17 cellular contexts compared by ENCODE assay signal in genomic region chr11:133476570-133477262, GRCh38. TPM values are rescaled to one million over a fixed set of nuclear protein-coding genes. Genes with fewer than 3 reads are reported as not detected.
DNase-seq lines count a peak whose midpoint lies in the region; ATAC-seq, FAIRE-seq and TF ChIP-seq lines count a peak whose summit lies in the region.
"Had no signal": no experiment of that assay in that cellular context is flagged by ENCODE, and none has a peak within 500 bp of the region (broad histone marks: within the 10 kb centered on the region; RNA-seq: fewer than 3 reads in every experiment).

No MANE protein-coding gene starts in this region.

- no peak overlapping the region for H3K27ac Mint-ChIP-seq in GM23338
- H3K27ac Mint-ChIP-seq: CD4-positive, CD25-positive, alpha-beta regulatory T cell had no signal

- TF ChIP-seq CTCF in D721Med (IDR thresholded peaks at IDR 0.05; ENCODE audit: insufficient read depth, missing control alignments) (peak; percentile 3), GM23338 (conservative IDR thresholded peaks at IDR 0.05; ENCODE audit: low read depth in 2 of 2) (peak; percentile 41 to 63), bronchial epithelial cell (IDR thresholded peaks at IDR 0.05; ENCODE audit: insufficient read depth, low read length, severe bottlenecking) (no peak), ovary (IDR thresholded peaks at IDR 0.05) (no peak)

- no peak overlapping the region for H3K27ac ChIP-seq in GM23338 (ENCODE audit: low read depth)
- H3K27ac ChIP-seq in ovary = no peak overlapping the region
- H3K27ac ChIP-seq: PC-9 had no signal

- H2AFZ ChIP-seq in GM23338 = no peak overlapping the region
- H2AFZ ChIP-seq: PC-9 had no signal

- intact Hi-C loops in ovary (cut with DNase I) = no loop called here

- H3K36me3 Mint-ChIP-seq in GM23338 (ENCODE audit: low read depth) = 0 out of 3 replicates have a peak, but pooled peaks cover 3% of the 10 kb centered on the region
- H3K36me3 Mint-ChIP-seq: CD4-positive, CD25-positive, alpha-beta regulatory T cell had no signal

- H3K4me3 Mint-ChIP-seq in GM23338 = no peak overlapping the region
- H3K4me3 Mint-ChIP-seq: CD4-positive, CD25-positive, alpha-beta regulatory T cell had no signal

- TF ChIP-seq POLR2A in ovary (IDR thresholded peaks at IDR 0.05) = no peak

- no peaks in the 10 kb centered on the region; the same call in 1 of the 2 replicates for H4K20me1 ChIP-seq in GM23338 (replicated peaks; ENCODE audit: insufficient read depth)

- no peak for TF ChIP-seq EP300 in ovary (IDR thresholded peaks at IDR 0.05)

- H3K4me1 Mint-ChIP-seq in GM23338 = peaks cover 24% of the 10 kb centered on the region
- H3K4me1 Mint-ChIP-seq: CD4-positive, CD25-positive, alpha-beta regulatory T cell had no signal

- 51 to 56% (median 55%) methylated on average over 11 of the region's 11 CpGs for WGBS in ovary, 3 donors

- no peaks in the 10 kb centered on the region; the same call in 1 of the 2 replicates for H3K79me2 ChIP-seq in GM23338 (replicated peaks; ENCODE audit: insufficient read depth)

- H3K9me3 ChIP-seq in ovary = no peaks in the 10 kb centered on the region
- H3K9me3 ChIP-seq: HAP-1 had no signal

- H3K27me3 Mint-ChIP-seq in GM23338 (ENCODE audit: insufficient read depth, low read depth, poor library complexity) = peaks cover 1% of the 10 kb centered on the region
- H3K27me3 Mint-ChIP-seq: CD4-positive, CD25-positive, alpha-beta regulatory T cell had no signal

- H3K27me3 ChIP-seq in GM23338 (ENCODE audit: insufficient read depth) = no peaks in the 10 kb centered on the region
- H3K27me3 ChIP-seq in bronchial epithelial cell (ENCODE audit: control insufficient read depth, insufficient read depth, low read length) = no peaks in the 10 kb centered on the region
- H3K27me3 ChIP-seq in ovary = no peaks in the 10 kb centered on the region

- H3K9me3 Mint-ChIP-seq in GM23338 = no peaks in the 10 kb centered on the region

- no peak for DNase-seq in D721Med (ENCODE audit: insufficient read length, low spot score)
- DNase-seq in GM23338 (ENCODE audit: low spot score) = peak; percentile 53
- DNase-seq in bronchial epithelial cell (ENCODE audit: low read depth) = peak; percentile 70
- peak; percentile 25 for DNase-seq in iPS-NIHi11 (ENCODE audit: low spot score)
- DNase-seq in ovary = no peak
- DNase-seq in RCC 7860 (ENCODE audit: low spot score) = no peak
- DNase-seq in activated CD4-positive, alpha-beta T cell treated with anti-CD3 and anti-CD28 coated beads, Interleukin-2, amount 50 U/mL, for 4 hours = no peak
- DNase-seq: Calu3; CD4-positive, CD25-positive, alpha-beta regulatory T cell; DND-41; GF-D8; Karpas-422; NCI-H1417 treated with DMSO at 0.1 percent for 48 hours; NCI-H2081 treated with DMSO at 0.1 percent for 48 hours; PC-9 had no signal

- H3K4me1 ChIP-seq in GM23338 (ENCODE audit: insufficient read depth) = 0 out of 2 replicates have a peak, but pooled peaks cover 3% of the 10 kb centered on the region
- H3K4me1 ChIP-seq in ovary (ENCODE audit: insufficient read depth) = no peaks in the 10 kb centered on the region
- H3K4me1 ChIP-seq: HAP-1 had no signal

- H3F3A ChIP-seq in GM23338 (replicated peaks; ENCODE audit: low read depth) = no peaks in the 10 kb centered on the region

- H3K36me3 ChIP-seq in GM23338 (ENCODE audit: insufficient read depth) (no peaks in the 10 kb centered on the region), bronchial epithelial cell (ENCODE audit: control insufficient read depth, insufficient read depth, low read length) (no peaks in the 10 kb centered on the region), ovary (no peaks in the 10 kb centered on the region)
- H3K36me3 ChIP-seq: HAP-1 had no signal

- FAIRE-seq in D721Med (lab: Jason Lieb, UNC) (no peak), bronchial epithelial cell (lab: Jason Lieb, UNC) (no peak), RCC 7860 (lab: Jason Lieb, UNC) (no peak)

- no peak overlapping the region for H3K4me2 ChIP-seq in GM23338
- H3K4me2 ChIP-seq: PC-9 had no signal

- H3K4me3 ChIP-seq in GM23338 (no peak overlapping the region), bronchial epithelial cell (ENCODE audit: low read depth, low read length) (no peak overlapping the region), ovary (no peak overlapping the region)
- H3K4me3 ChIP-seq: HAP-1, PC-9 had no signal

- peak; percentile 74 for ATAC-seq in GM23338
- ATAC-seq: Right ventricle myocardium inferior had no signal

- no peaks in the 10 kb centered on the region for H3K9me2 ChIP-seq in GM23338 (ENCODE audit: insufficient read depth)

TF ChIP-seq in GM23338, 12 proteins besides CTCF, POLR2A, EP300 and RAD21 (continues in another document):
- TF ChIP-seq JUNB (IDR thresholded peaks at IDR 0.05; ENCODE audit: unreplicated experiment) (no peak), ZNF114 (CRISPR knock-in tag; IDR thresholded peaks at IDR 0.05) (no peak), STAT1 (IDR thresholded peaks at IDR 0.05; ENCODE audit: unreplicated experiment) (no peak), ZNF331 (CRISPR knock-in tag; IDR thresholded peaks at IDR 0.05; ENCODE audit: low read depth) (no peak), REST (IDR thresholded peaks at IDR 0.05; ENCODE audit: unreplicated experiment) (no peak), NANOG (IDR thresholded peaks at IDR 0.05; ENCODE audit: borderline replicate concordance) (no peak), POLR2AphosphoS5 (IDR thresholded peaks at IDR 0.05; ENCODE audit: low read depth) (no peak), EZH2phosphoT487 (IDR thresholded peaks at IDR 0.05; ENCODE audit: unreplicated experiment) (no peak), ETS1 (IDR thresholded peaks at IDR 0.05) (no peak), EZH2 (IDR thresholded peaks at IDR 0.05; ENCODE audit: low read depth, unreplicated experiment) (no peak), CREB1 (CRISPR knock-in tag; IDR thresholded peaks at IDR 0.05; ENCODE audit: low read depth) (no peak)

RNA-seq across cellular contexts. Expression of gene OPCML, which starts 55.6 kb away (rescaled TPM):
- total RNA-seq in GM23338 (2014; rRNA removed; shearing (Covaris generic)) = 2.4 and 4.4 TPM in 2 replicates
- polyA plus RNA-seq in GM23338 (2016; fragmentation: Nextera tagmentation; extraction: Ambion mirVana) = 0.68 and 1.2 TPM in 2 replicates
- not detected in 2 replicates for total RNA-seq in bronchial epithelial cell
- under 1 TPM in 5 of 7 donors, not detected in 2; under 0.01 to 0.53 (median 0.32) TPM for total RNA-seq in ovary
- polyA plus RNA-seq in ovary = 1 to 10 TPM in 1 of 2 donors, under 1 TPM in 1; 0.13 to 2.8 TPM
- total RNA-seq: Calu3; CD4-positive, CD25-positive, alpha-beta regulatory T cell; PC-9 had no signal
- polyA plus RNA-seq: CD4-positive, CD25-positive, alpha-beta regulatory T cell had no signal

Comparison
In these comparisons a context has a peak if more than half of its experiments do, and no peak if none do; other contexts are left out.
1. DNase-seq: peak in GM23338 (single experiment), bronchial epithelial cell (single experiment) and iPS-NIHi11 (single experiment); none in D721Med (single experiment), ovary (0 of 5), RCC 7860 (single experiment) and activated CD4-positive, alpha-beta T cell treated with anti-CD3 and anti-CD28 coated beads, Interleukin-2, amount 50 U/mL, for 4 hours (0 of 2).
2. CTCF ChIP-seq: peak in D721Med (single experiment) and GM23338 (2 of 2); none in bronchial epithelial cell (single experiment) and ovary (0 of 3).